9 cellular contexts compared by ENCODE assay signal in genomic region chr9:2023532-2023931, GRCh38. TPM values are rescaled to one million over a fixed set of nuclear protein-coding genes. Genes with fewer than 3 reads are reported as not detected.
A peak's percentile ranks its signal among the peaks of the same experiment; 100 is the strongest.
DNase-seq lines count a peak whose midpoint lies in the region.
"Had no signal": no experiment of that assay in that cellular context is flagged by ENCODE, and none has a peak within 500 bp of the region (broad histone marks: within the 10 kb centered on the region; RNA-seq: fewer than 3 reads in every experiment).

No MANE protein-coding gene starts in this region.

- peaks cover 0 to 2% (median 0%) of the 10 kb centered on the region in 3 donors for H3K36me3 Mint-ChIP-seq in immature natural killer cell

- DNase-seq in stimulated activated CD4-positive, alpha-beta T cell treated with anti-CD3 and anti-CD28 coated beads, Interleukin-4, amount 100 ng/mL, for 24 hours, result peak; percentile 27
- DNase-seq in stimulated activated CD4-positive, alpha-beta T cell treated with anti-CD3 and anti-CD28 coated beads, Interleukin-4, amount 100 ng/mL, for 4 hours, result no peak
- DNase-seq in MV-4-11 (lab: John Stamatoyannopoulos, UW) (peak; percentile 14), immature natural killer cell (no peak), NCI-H345 (lab: John Stamatoyannopoulos, UW) (no peak), NCI-H82 treated with DMSO at 0.1 percent for 48 hours (lab: John Stamatoyannopoulos, UW; ENCODE audit: unreplicated experiment) (no peak), kidney tubule cell (ENCODE audit: low spot score) (no peak), cerebellum (ENCODE audit: low spot score) (no peak)
- DNase-seq: NCI-H2171 had no signal

- peaks cover 0 to 5% (median 2%) of the 10 kb centered on the region in 3 donors for H3K27me3 Mint-ChIP-seq in immature natural killer cell (ENCODE audit: low read depth in 3 of 3)

- H3K9me3 Mint-ChIP-seq in immature natural killer cell, result no peaks in the 10 kb centered on the region

- peak overlapping the region; percentile 86 to 97 (median 94) for H3K27ac Mint-ChIP-seq in immature natural killer cell

- peak overlapping the region; percentile 61 to 77 (median 67) for H3K4me3 Mint-ChIP-seq in immature natural killer cell

- H3K4me1 Mint-ChIP-seq in immature natural killer cell, result peaks cover 95 to 100% of the 10 kb centered on the region in 2 donors

RNA-seq across cellular contexts. Expression of gene SMARCA2, which starts 8.4 kb away (rescaled TPM):
- polyA plus RNA-seq in immature natural killer cell, result 10 to 100 TPM; 20.1 to 41.4 (median 25.2) TPM
- total RNA-seq in cerebellum, result 79.1 TPM

Comparison
In these comparisons a context has a peak if more than half of its experiments do, and no peak if none do; other contexts are left out.
1. DNase-seq: peak in stimulated activated CD4-positive, alpha-beta T cell treated with anti-CD3 and anti-CD28 coated beads, Interleukin-4, amount 100 ng/mL, for 24 hours (single experiment) and MV-4-11 (single experiment); none in stimulated activated CD4-positive, alpha-beta T cell treated with anti-CD3 and anti-CD28 coated beads, Interleukin-4, amount 100 ng/mL, for 4 hours (0 of 2), immature natural killer cell (0 of 3), NCI-H345 (single experiment), NCI-H82 treated with DMSO at 0.1 percent for 48 hours (single experiment), kidney tubule cell (single experiment) and cerebellum (single experiment).